In genomic region chr5:39273314-39273954, GRCh38 we compare ENCODE assay signal across 17 cellular contexts. TPM values are rescaled to one million over a fixed set of nuclear protein-coding genes. Genes with fewer than 3 reads are reported as not detected.
A peak's percentile ranks its signal among the peaks of the same experiment; 100 is the strongest.
DNase-seq lines count a peak whose midpoint lies in the region; ATAC-seq, FAIRE-seq and TF ChIP-seq lines count a peak whose summit lies in the region.
"Had no signal": no experiment of that assay in that cellular context is flagged by ENCODE, and none has a peak within 500 bp of the region (broad histone marks: within the 10 kb centered on the region; RNA-seq: fewer than 3 reads in every experiment).

No MANE protein-coding gene starts in this region.

- no peaks in the 10 kb centered on the region for H3K27me3 ChIP-seq in upper lobe of right lung
- H3K27me3 ChIP-seq: SJCRH30 had no signal

- peaks cover 21% of the 10 kb centered on the region for H3K4me1 ChIP-seq in upper lobe of right lung
- H3K4me1 ChIP-seq: SJCRH30 had no signal

- peaks cover 51% of the 10 kb centered on the region for H3K4me1 Mint-ChIP-seq in activated naive CD4-positive, alpha-beta T cell treated with anti-CD3 and anti-CD28 coated beads, Interleukin-2, amount 50 U/mL, for 24 hours
- H3K4me1 Mint-ChIP-seq in T-helper 1 cell treated with Interleukin-12 subunit alpha and Interleukin-12 subunit beta and Interleukin-4 antibody, amounts not matched to agents 30 μg/mL and 1 μg/mL, for 36 hours (ENCODE audit: low read depth), result peaks cover 30% of the 10 kb centered on the region
- peaks cover 35% of the 10 kb centered on the region for H3K4me1 Mint-ChIP-seq in dendritic cell treated with granulocyte-macrophage colony-stimulating factor and Interleukin-4, amounts not matched to agents 40 ng/mL and 50 ng/mL, for 4 days (ENCODE audit: low read depth)

- H3K27ac ChIP-seq in upper lobe of right lung, result peak overlapping the region; percentile 76
- H3K27ac ChIP-seq: SJCRH30 had no signal

- DNase-seq in activated naive CD4-positive, alpha-beta T cell treated with anti-CD3 and anti-CD28 coated beads, Interleukin-2, amount 50 U/mL, for 16 hours, result no peak
- DNase-seq in upper lobe of right lung, result no peak
- DNase-seq in RCC 7860 (ENCODE audit: low spot score), result no peak
- DNase-seq in NCI-H2029 treated with DMSO at 0.1 percent for 48 hours (lab: John Stamatoyannopoulos, UW), result no peak
- no peak for DNase-seq in DMS 273 (lab: John Stamatoyannopoulos, UW; ENCODE audit: unreplicated experiment)
- DNase-seq: amniotic stem cell, H7, NCI-H1105, NCI-H524 treated with DMSO at 0.1 percent for 48 hours, SJCRH30 had no signal

- TF ChIP-seq CTCF in upper lobe of right lung (IDR thresholded peaks at IDR 0.05), result no peak

- H3K27ac Mint-ChIP-seq in activated naive CD4-positive, alpha-beta T cell treated with anti-CD3 and anti-CD28 coated beads, Interleukin-2, amount 50 U/mL, for 24 hours, result peak overlapping the region; percentile 99
- peak overlapping the region; percentile 81 for H3K27ac Mint-ChIP-seq in T-helper 1 cell treated with Interleukin-12 subunit alpha and Interleukin-12 subunit beta and Interleukin-4 antibody, amounts not matched to agents 30 μg/mL and 1 μg/mL, for 36 hours
- H3K27ac Mint-ChIP-seq in dendritic cell treated with granulocyte-macrophage colony-stimulating factor and Interleukin-4, amounts not matched to agents 40 ng/mL and 50 ng/mL, for 4 days, result peak overlapping the region; percentile 88

- intact Hi-C loops in dendritic cell treated with granulocyte-macrophage colony-stimulating factor and Interleukin-4, amounts not matched to agents 40 ng/mL and 50 ng/mL, for 4 days (cut with micrococcal nuclease), result no loop called here
- intact Hi-C loops in upper lobe of right lung (cut with DNase I), result no loop called here

- no peaks in the 10 kb centered on the region for H3K36me3 ChIP-seq in upper lobe of right lung
- H3K36me3 ChIP-seq: SJCRH30 had no signal

- no peak for FAIRE-seq in RCC 7860 (lab: Jason Lieb, UNC)

- no peaks in the 10 kb centered on the region for H3K27me3 Mint-ChIP-seq in activated naive CD4-positive, alpha-beta T cell treated with anti-CD3 and anti-CD28 coated beads, Interleukin-2, amount 50 U/mL, for 24 hours
- H3K27me3 Mint-ChIP-seq in T-helper 1 cell treated with Interleukin-12 subunit alpha and Interleukin-12 subunit beta and Interleukin-4 antibody, amounts not matched to agents 30 μg/mL and 1 μg/mL, for 36 hours (ENCODE audit: low read depth), result no peaks in the 10 kb centered on the region
- no peaks in the 10 kb centered on the region for H3K27me3 Mint-ChIP-seq in dendritic cell treated with granulocyte-macrophage colony-stimulating factor and Interleukin-4, amounts not matched to agents 40 ng/mL and 50 ng/mL, for 4 days
- H3K27me3 Mint-ChIP-seq: memory B cell had no signal

- H3K4me3 Mint-ChIP-seq in activated naive CD4-positive, alpha-beta T cell treated with anti-CD3 and anti-CD28 coated beads, Interleukin-2, amount 50 U/mL, for 24 hours, result peak overlapping the region; percentile 72
- peak overlapping the region; percentile 16 for H3K4me3 Mint-ChIP-seq in T-helper 1 cell treated with Interleukin-12 subunit alpha and Interleukin-12 subunit beta and Interleukin-4 antibody, amounts not matched to agents 30 μg/mL and 1 μg/mL, for 36 hours
- peak overlapping the region; percentile 71 for H3K4me3 Mint-ChIP-seq in dendritic cell treated with granulocyte-macrophage colony-stimulating factor and Interleukin-4, amounts not matched to agents 40 ng/mL and 50 ng/mL, for 4 days
- H3K4me3 Mint-ChIP-seq: memory B cell had no signal

- H3K9me3 Mint-ChIP-seq in activated naive CD4-positive, alpha-beta T cell treated with anti-CD3 and anti-CD28 coated beads, Interleukin-2, amount 50 U/mL, for 24 hours, result no peaks in the 10 kb centered on the region
- no peaks in the 10 kb centered on the region for H3K9me3 Mint-ChIP-seq in T-helper 1 cell treated with Interleukin-12 subunit alpha and Interleukin-12 subunit beta and Interleukin-4 antibody, amounts not matched to agents 30 μg/mL and 1 μg/mL, for 36 hours
- H3K9me3 Mint-ChIP-seq in dendritic cell treated with granulocyte-macrophage colony-stimulating factor and Interleukin-4, amounts not matched to agents 40 ng/mL and 50 ng/mL, for 4 days, result no peaks in the 10 kb centered on the region
- H3K9me3 Mint-ChIP-seq: memory B cell had no signal

- peak; percentile 48 for ATAC-seq in upper lobe of right lung

- no peaks in the 10 kb centered on the region for H3K9me3 ChIP-seq in upper lobe of right lung
- H3K9me3 ChIP-seq: SJCRH30 had no signal

- peak overlapping the region; percentile 24 for H3K4me3 ChIP-seq in upper lobe of right lung
- H3K4me3 ChIP-seq: SJCRH30 had no signal

- no peaks in the 10 kb centered on the region for H3K36me3 Mint-ChIP-seq in activated naive CD4-positive, alpha-beta T cell treated with anti-CD3 and anti-CD28 coated beads, Interleukin-2, amount 50 U/mL, for 24 hours
- H3K36me3 Mint-ChIP-seq in T-helper 1 cell treated with Interleukin-12 subunit alpha and Interleukin-12 subunit beta and Interleukin-4 antibody, amounts not matched to agents 30 μg/mL and 1 μg/mL, for 36 hours (ENCODE audit: low read depth), result peaks cover 7% of the 10 kb centered on the region
- H3K36me3 Mint-ChIP-seq in dendritic cell treated with granulocyte-macrophage colony-stimulating factor and Interleukin-4, amounts not matched to agents 40 ng/mL and 50 ng/mL, for 4 days (ENCODE audit: low read depth), result peaks cover 7% of the 10 kb centered on the region
- H3K36me3 Mint-ChIP-seq: memory B cell had no signal

RNA-seq across cellular contexts. Expression of gene FYB1, which starts 54.1 kb away (rescaled TPM):
- total RNA-seq in upper lobe of right lung, result 45.0 TPM
- total RNA-seq: Daoy, H7, HT-29, osteocyte, SJCRH30 had no signal

Comparison
In these comparisons a context has a peak if more than half of its experiments do, and no peak if none do; other contexts are left out.
1. H3K4me3 Mint-ChIP-seq: peak in every context shown above with its lines; median percentile 72 in activated naive CD4-positive, alpha-beta T cell treated with anti-CD3 and anti-CD28 coated beads, Interleukin-2, amount 50 U/mL, for 24 hours; 71 in dendritic cell treated with granulocyte-macrophage colony-stimulating factor and Interleukin-4, amounts not matched to agents 40 ng/mL and 50 ng/mL, for 4 days; 16 in T-helper 1 cell treated with Interleukin-12 subunit alpha and Interleukin-12 subunit beta and Interleukin-4 antibody, amounts not matched to agents 30 μg/mL and 1 μg/mL, for 36 hours.